In genomic region chr7:106619213-106619612, GRCh38 we compare ENCODE assay signal across 21 cellular contexts. TPM values are rescaled to one million over a fixed set of nuclear protein-coding genes. Genes with fewer than 3 reads are reported as not detected.
DNase-seq lines count a peak whose midpoint lies in the region; ATAC-seq, FAIRE-seq and TF ChIP-seq lines count a peak whose summit lies in the region.
"Had no signal": no experiment of that assay in that cellular context is flagged by ENCODE, and none has a peak within 500 bp of the region (broad histone marks: within the 10 kb centered on the region; RNA-seq: fewer than 3 reads in every experiment).

No MANE protein-coding gene starts in this region.

- no peak for ATAC-seq in IMR-90 (ENCODE audit: low read depth)

- H3K9me1 ChIP-seq in IMR-90 (ENCODE audit: insufficient read depth, low read length) = no peaks in the 10 kb centered on the region

- no peaks in the 10 kb centered on the region for H3K9me2 ChIP-seq in SK-N-SH

- H3K14ac ChIP-seq in IMR-90 (replicated peaks; ENCODE audit: low read depth, low read length) = no peak overlapping the region

- H4K20me1 ChIP-seq in IMR-90 (ENCODE audit: insufficient read depth, low read length) (peaks cover 3% of the 10 kb centered on the region), SK-N-SH (ENCODE audit: insufficient read depth) (no peaks in the 10 kb centered on the region)
- H4K20me1 ChIP-seq: BLaER1 had no signal

- intact Hi-C loops in IMR-90 (cut with micrococcal nuclease) = loop anchor here (5.0 kb wide), 1 partner anchor 33 kb away; no protein-coding TSS in a partner anchor

- POLR2A ChIA-PET in IMR-90 (lab: Charles Lee; ENCODE audit: unreplicated experiment) (no interaction called here), SK-N-SH (lab: Yijun Ruan, JAX) (no interaction called here)

- peaks cover 14% of the 10 kb centered on the region for H3K4me1 ChIP-seq in IMR-90 (ENCODE audit: control insufficient read depth, insufficient read depth, low read length)
- peaks cover 0 to 19% (median 8%) of the 10 kb centered on the region in 4 donors for H3K4me1 ChIP-seq in tibial nerve
- H3K4me1 ChIP-seq in SK-N-SH (ENCODE audit: control insufficient read depth in 1 of 2, insufficient read depth in 2 of 2, low read depth in 1 of 2, low read length in 1 of 2) = peaks cover 3 to 6% of the 10 kb centered on the region in 2 experiments; a peak in 2 of 4 replicates
- H3K4me1 ChIP-seq: BE2C, BLaER1, Caco-2 had no signal

- H3K27me3 Mint-ChIP-seq in mesothelial cell of epicardium (ENCODE audit: low read depth) = no peaks in the 10 kb centered on the region

- dilution Hi-C loops in IMR-90 (cut with HindIII; ENCODE audit: low sequenced_read_pairs, unreplicated experiment) = no loop called here

- FAIRE-seq in GM19239 (lab: Jason Lieb, UNC) = no peak
- FAIRE-seq: A204.1, D721Med, G401.6, GM12891 had no signal

- TF ChIP-seq RAD21 in IMR-90 (IDR thresholded peaks at IDR 0.05; ENCODE audit: low read length) (no peak), SK-N-SH (IDR thresholded peaks at IDR 0.05; ENCODE audit: low read length) (no peak)

- peak overlapping the region; percentile 43 for H3K4ac ChIP-seq in IMR-90 (ENCODE audit: low read depth, low read length)

- CTCF ChIA-PET in IMR-90 (lab: Yijun Ruan, JAX) (no interaction called here), SK-N-SH (lab: Yijun Ruan, JAX) (interaction anchor here (1.5 kb wide), 1 partner anchor 442 kb away, joined by 3 read pairs; no protein-coding TSS in a partner anchor)

- H2AK9ac ChIP-seq in IMR-90 (replicated peaks; ENCODE audit: low read depth, low read length, poor library complexity) = no peak overlapping the region

- WGBS in IMR-90 (ENCODE audit: extremely low coverage in 2 of 2, insufficient read length in 1 of 2), 2 experiments = no CpG with 5 or more reads among the region's 4 CpGs
- 94 to 96% methylated on average over 4 of the region's 4 CpGs for WGBS in tibial nerve, 2 donors
- WGBS in SK-N-SH (ENCODE audit: low lambda C conversion rate) = 89% methylated on average over 4 of the region's 4 CpGs

- no peak overlapping the region for H4K5ac ChIP-seq in IMR-90 (ENCODE audit: low read depth, low read length)

- H3K9ac ChIP-seq in IMR-90 (ENCODE audit: low read depth, low read length) = no peak overlapping the region
- no peak overlapping the region for H3K9ac ChIP-seq in SK-N-SH
- H3K9ac ChIP-seq: BLaER1 had no signal

- no peak overlapping the region for H3K18ac ChIP-seq in IMR-90 (ENCODE audit: low read depth, low read length)

- H3K4me1 Mint-ChIP-seq in mesothelial cell of epicardium = peaks cover 37% of the 10 kb centered on the region
- H3K4me1 Mint-ChIP-seq: CD14-positive monocyte; CD4-positive, alpha-beta memory T cell; CD4-positive, CD25-positive, alpha-beta regulatory T cell had no signal

- no peak overlapping the region for H3K56ac ChIP-seq in IMR-90 (ENCODE audit: extremely low read depth, insufficient read depth, low read length)

- H2BK5ac ChIP-seq in IMR-90 (ENCODE audit: low read depth, low read length, poor library complexity, severe bottlenecking) = no peak overlapping the region

- TF ChIP-seq POLR2A in IMR-90 (IDR thresholded peaks at IDR 0.05; ENCODE audit: low read depth, low read length) = no peak
- no peak for TF ChIP-seq POLR2A in tibial nerve (IDR thresholded peaks at IDR 0.05)

- H3K36me3 Mint-ChIP-seq in mesothelial cell of epicardium = peaks cover 8% of the 10 kb centered on the region
- H3K36me3 Mint-ChIP-seq: CD14-positive monocyte; CD4-positive, alpha-beta memory T cell; CD4-positive, CD25-positive, alpha-beta regulatory T cell had no signal

- no peak for DNase-seq in IMR-90
- DNase-seq in mesothelial cell of epicardium (ENCODE audit: low spot score in 2 of 2, unreplicated experiment in 2 of 2) = no peak
- DNase-seq in tibial nerve (ENCODE audit: low spot score in 2 of 2) = no peak
- no peak for DNase-seq in SK-N-SH
- no peak for DNase-seq in GM19239 (ENCODE audit: insufficient read length, low spot score)
- DNase-seq: 8988T; ACHN; BE2C; C1 segment of cervical spinal cord; Caco-2; Calu3; CD4-positive, alpha-beta memory T cell; CD4-positive, CD25-positive, alpha-beta regulatory T cell; DMS79 treated with DMSO at 0.1 percent for 48 hours; GF-D8 had no signal

- H3K4me3 ChIP-seq in IMR-90 (ENCODE audit: insufficient read depth, low read depth, low read length) = no peak overlapping the region
- no peak overlapping the region for H3K4me3 ChIP-seq in tibial nerve
- no peak overlapping the region for H3K4me3 ChIP-seq in SK-N-SH (ENCODE audit: low read depth in 2 of 2, low read length in 1 of 2)
- H3K4me3 ChIP-seq: BLaER1 had no signal

- no peak overlapping the region for H3K23ac ChIP-seq in IMR-90 (ENCODE audit: low read depth, low read length)

- peaks cover 6% of the 10 kb centered on the region for H3F3A ChIP-seq in SK-N-SH (replicated peaks; ENCODE audit: insufficient read depth)

- no peaks in the 10 kb centered on the region for H3K36me3 ChIP-seq in IMR-90 (ENCODE audit: control insufficient read depth, insufficient read depth, low read length)
- H3K36me3 ChIP-seq in tibial nerve = no peaks in the 10 kb centered on the region
- H3K36me3 ChIP-seq in SK-N-SH (replicated peaks in 1 of 2; ENCODE audit: control insufficient read depth in 1 of 2, insufficient read depth in 2 of 2, low read length in 1 of 2) = peaks cover 0 to 3% of the 10 kb centered on the region in 2 experiments
- H3K36me3 ChIP-seq: BE2C, BLaER1 had no signal

- TF ChIP-seq EP300 in tibial nerve (IDR thresholded peaks at IDR 0.05) = no peak
- TF ChIP-seq EP300 in SK-N-SH (IDR thresholded peaks at IDR 0.05; ENCODE audit: borderline replicate concordance in 1 of 2, low read depth in 1 of 2, low read length in 1 of 2) = no peak

- H2BK20ac ChIP-seq in IMR-90 (ENCODE audit: low read depth, low read length) = 0 out of 2 replicates have a peak overlapping the region, but pooled peaks have one; percentile 8

- no peak overlapping the region for H2BK15ac ChIP-seq in IMR-90 (ENCODE audit: low read depth, low read length)

- H3K9me3 ChIP-seq in IMR-90 (ENCODE audit: control insufficient read depth, insufficient read depth, low read length) (peaks cover 7% of the 10 kb centered on the region; the same call in 1 of the 2 replicates), tibial nerve (peaks cover 0 to 15% (median 3%) of the 10 kb centered on the region in 4 donors), SK-N-SH (peaks cover 10% of the 10 kb centered on the region; the same call in 1 of the 2 replicates)
- H3K9me3 ChIP-seq: BE2C, Caco-2 had no signal

- in situ Hi-C loops in IMR-90 (cut with MboI; ENCODE audit: low sequenced_read_pairs) = no loop called here

- H2AK5ac ChIP-seq in IMR-90 (ENCODE audit: low read depth, low read length) = peak overlapping the region; percentile 48; the same call in 1 of the 2 replicates

- H3K27ac Mint-ChIP-seq in mesothelial cell of epicardium = peak overlapping the region; percentile 49
- H3K27ac Mint-ChIP-seq: CD4-positive, alpha-beta memory T cell had no signal

- BruUV-seq in IMR-90 (replicated peaks; lab: Mats Ljungman, UMichigan) = no TSS peak

- H3K4me3 Mint-ChIP-seq in mesothelial cell of epicardium = no peak overlapping the region
- H3K4me3 Mint-ChIP-seq: CD14-positive monocyte; CD4-positive, alpha-beta memory T cell; CD4-positive, CD25-positive, alpha-beta regulatory T cell had no signal

- no peaks in the 10 kb centered on the region for H3K79me2 ChIP-seq in SK-N-SH (ENCODE audit: insufficient read depth)

- peak overlapping the region; percentile 49; the same call in 1 of the 2 replicates for H2BK120ac ChIP-seq in IMR-90 (ENCODE audit: low read depth, low read length)

- peak overlapping the region; percentile 14; the same call in 1 of the 2 replicates for H4K91ac ChIP-seq in IMR-90 (ENCODE audit: insufficient read depth, low read depth, low read length)

- TF ChIP-seq CTCF in IMR-90 (conservative IDR thresholded peaks at IDR 0.05; ENCODE audit: low read depth, low read length) (no peak), mesothelial cell of epicardium (IDR thresholded peaks at IDR 0.05; ENCODE audit: unreplicated experiment) (no peak), tibial nerve (IDR thresholded peaks at IDR 0.05) (no peak), SK-N-SH (IDR thresholded peaks at IDR 0.05) (no peak)

- no peaks in the 10 kb centered on the region for H3K27me3 ChIP-seq in IMR-90 (ENCODE audit: control insufficient read depth, insufficient read depth, low read length)
- H3K27me3 ChIP-seq in tibial nerve = no peaks in the 10 kb centered on the region
- H3K27me3 ChIP-seq in SK-N-SH (ENCODE audit: insufficient read depth) = no peaks in the 10 kb centered on the region
- H3K27me3 ChIP-seq: BE2C, BLaER1 had no signal

- H4K8ac ChIP-seq in IMR-90 (ENCODE audit: low read depth in 2 of 2, low read length in 2 of 2) = no peak overlapping the region

- no peak overlapping the region for H3K27ac ChIP-seq in IMR-90 (ENCODE audit: insufficient read depth, low read length)
- H3K27ac ChIP-seq in tibial nerve = no peak overlapping the region
- no peak overlapping the region for H3K27ac ChIP-seq in SK-N-SH (ENCODE audit: low read depth in 2 of 2, low read length in 1 of 2)
- H3K27ac ChIP-seq: BLaER1 had no signal

- H2AFZ ChIP-seq in IMR-90 (replicated peaks; ENCODE audit: low read length, poor library complexity) (no peak overlapping the region), SK-N-SH (ENCODE audit: low read depth) (no peak overlapping the region)

- peaks cover 34% of the 10 kb centered on the region for H3K9me3 Mint-ChIP-seq in mesothelial cell of epicardium

- peaks cover 0 to 2% of the 10 kb centered on the region in 2 experiments; a peak in 1 of 4 replicates for H3K79me1 ChIP-seq in IMR-90 (ENCODE audit: low read depth in 1 of 2, low read length in 2 of 2)

- H3K4me2 ChIP-seq in IMR-90 (ENCODE audit: low read depth, low read length) = no peak overlapping the region
- no peak overlapping the region for H3K4me2 ChIP-seq in SK-N-SH
- H3K4me2 ChIP-seq: BLaER1 had no signal

TF ChIP-seq in SK-N-SH, 30 proteins besides CTCF, POLR2A, EP300 and RAD21 (continues in another document):
- TF ChIP-seq EZH2phosphoT487 (IDR thresholded peaks at IDR 0.05; ENCODE audit: borderline replicate concordance, low read depth) (no peak), RCOR1 (IDR thresholded peaks at IDR 0.05; ENCODE audit: low read length) (no peak), GATA2 (CRISPR knock-in tag; IDR thresholded peaks at IDR 0.05) (no peak), RFX5 (IDR thresholded peaks at IDR 0.05; ENCODE audit: low read length) (no peak), FOXM1 (IDR thresholded peaks at IDR 0.05; ENCODE audit: low read depth) (no peak), SMC3 (IDR thresholded peaks at IDR 0.05; ENCODE audit: low read depth, low read length) (no peak)

RNA-seq across cellular contexts. Expression of gene CCDC71L, which starts 41.7 kb away (rescaled TPM):
- total RNA-seq in IMR-90 (2012; rRNA removed) (19.2 and 20.6 TPM in 2 replicates), mesothelial cell of epicardium (21.9 to 23.3 TPM (median 22.5 TPM) in 3 replicates), tibial nerve (10 to 100 TPM; 19.0 to 36.9 (median 22.8) TPM)
- polyA plus RNA-seq in IMR-90 (2012; rRNA removed) (19.7 and 23.8 TPM in 2 replicates), SK-N-SH (2012; rRNA removed) (25.8 and 30.0 TPM in 2 replicates)
- 21.1 and 39.8 TPM in 2 replicates for polyA plus RNA-seq in IMR-90 (2012; cell fraction: cytosol; rRNA removed)
- polyA plus RNA-seq in IMR-90 (2012; cell fraction: nucleus; rRNA removed; ENCODE audit: low replicate concordance) = 8.1 and 11.2 TPM in 2 replicates
- polyA plus RNA-seq in SK-N-SH (2012; cell fraction: cytosol; rRNA removed) = 27.8 and 31.4 TPM in 2 replicates
- polyA plus RNA-seq in SK-N-SH (2012; cell fraction: nucleus; rRNA removed) = 20.5 and 20.6 TPM in 2 replicates
